In genomic region chr10:118827466-118828155, GRCh38 we compare ENCODE assay signal across 1 cellular context.
TF ChIP-seq lines count a peak whose summit lies in the region.

No MANE protein-coding gene starts in this region.

TF ChIP-seq in GM23338, 12 proteins besides CTCF, POLR2A, EP300 and RAD21 (continued from another document):
- TF ChIP-seq ZNF462 (CRISPR knock-in tag; IDR thresholded peaks at IDR 0.05) = no peak
- TF ChIP-seq EZH2 (IDR thresholded peaks at IDR 0.05; ENCODE audit: low read depth, unreplicated experiment) = no peak
- TF ChIP-seq CREB1 (CRISPR knock-in tag; IDR thresholded peaks at IDR 0.05; ENCODE audit: low read depth) = no peak
- no peak for TF ChIP-seq EZH2phosphoT487 (IDR thresholded peaks at IDR 0.05; ENCODE audit: unreplicated experiment)
- TF ChIP-seq NANOG (IDR thresholded peaks at IDR 0.05; ENCODE audit: borderline replicate concordance) = no peak
- no peak for TF ChIP-seq ZNF114 (CRISPR knock-in tag; IDR thresholded peaks at IDR 0.05)
